In the genomic region with DNA sequence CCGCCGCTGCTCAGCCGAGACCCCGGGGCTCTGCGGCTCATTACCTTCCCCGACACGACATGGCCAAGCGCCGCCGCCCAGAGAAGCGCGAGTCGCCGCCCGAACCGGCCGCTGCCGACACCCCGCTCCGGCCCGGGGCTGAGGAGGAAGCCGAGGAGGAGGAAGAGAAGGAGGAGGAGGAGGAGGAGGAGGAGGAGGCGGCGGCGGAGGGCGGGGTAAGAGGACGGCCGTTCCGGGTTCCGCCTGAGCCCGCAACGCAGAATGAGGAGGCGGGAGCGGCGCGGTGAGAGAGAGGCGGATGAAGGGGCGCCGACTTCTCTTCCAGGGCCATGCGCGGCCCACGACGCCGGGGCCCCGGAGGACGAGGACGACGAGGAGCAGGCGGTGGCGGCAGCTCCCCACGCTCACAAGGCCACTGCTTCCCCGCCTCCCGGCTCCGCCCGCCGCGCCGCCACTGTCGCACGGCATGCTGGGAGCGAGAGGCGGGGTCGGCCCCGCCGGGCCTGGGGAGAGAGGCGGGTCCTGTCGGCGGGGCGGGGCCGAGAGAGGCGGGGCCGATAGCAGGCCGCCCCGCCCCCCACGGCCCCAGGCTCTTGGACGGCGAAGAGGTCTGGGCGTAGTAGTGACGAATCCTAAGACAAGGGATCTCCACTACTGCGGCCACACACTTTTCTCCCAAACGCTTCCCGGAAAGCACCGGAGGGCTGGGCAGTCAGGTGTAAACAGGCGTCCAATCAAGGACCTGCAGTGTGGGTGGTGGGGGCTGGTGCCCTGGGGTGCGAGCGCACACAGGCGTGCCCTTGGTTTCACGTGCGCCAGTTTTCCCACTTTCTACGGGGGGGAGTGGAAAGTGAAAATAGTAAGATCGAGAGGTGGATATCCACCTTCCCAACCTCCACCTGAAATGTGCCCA, we compare ENCODE assay signal across 8 cellular contexts.
DNase-seq lines count a peak whose midpoint lies in the region; ATAC-seq and TF ChIP-seq lines count a peak whose summit lies in the region.
"Not testable (repeated sequence)": the region's sequence is repeated elsewhere in the genome, so short reads cannot be mapped to it uniquely, and the experiment has no call there.

No MANE protein-coding gene starts in this region.

- peak overlapping the region; percentile 93 to 98 (median 94) for H3K27ac ChIP-seq in upper lobe of left lung

- H3K36me3 ChIP-seq in upper lobe of left lung = not testable (repeated sequence)

- H3K9me3 ChIP-seq in T-helper 17 cell (ENCODE audit: control insufficient read depth, low read length, poor library complexity, severe bottlenecking); upper lobe of left lung: not testable (repeated sequence)

- H3K4me3 ChIP-seq in GM12875 (ENCODE audit: low read depth, low read length) (peak overlapping the region; percentile 69), upper lobe of left lung (peak overlapping the region; percentile 60 to 77 (median 72))

- TF ChIP-seq CTCF in GM12875 (IDR thresholded peaks at IDR 0.05; ENCODE audit: borderline replicate concordance, insufficient read depth, low read depth, low read length); progenitor cell of endocrine pancreas (IDR thresholded peaks at IDR 0.05; ENCODE audit: unreplicated experiment); upper lobe of left lung (IDR thresholded peaks at IDR 0.05): not testable (repeated sequence)

- TF ChIP-seq POLR2A in upper lobe of left lung (IDR thresholded peaks at IDR 0.05) = peak in 3 of 4 donors; percentile 23 to 87 (median 29)

- TF ChIP-seq EP300 in upper lobe of left lung (IDR thresholded peaks at IDR 0.05) = not testable (repeated sequence)

- ATAC-seq in HG02798 (IDR thresholded peaks at IDR 0.05; ENCODE audit: poor library complexity, unreplicated experiment) (peak; percentile 86), T-helper 17 cell (peak; percentile 82), left ventricle myocardium superior (peak; percentile 96), upper lobe of left lung (ENCODE audit: low FRiP score in 2 of 2) (peak; percentile 99)

- not testable (repeated sequence) for H3K4me1 Mint-ChIP-seq in T-helper 17 cell
- peaks cover 16% of the 10 kb centered on the region for H3K4me1 Mint-ChIP-seq in progenitor cell of endocrine pancreas (ENCODE audit: low read depth)

- H3K9me3 Mint-ChIP-seq in progenitor cell of endocrine pancreas (ENCODE audit: low read depth) = not testable (repeated sequence)

- H3K27ac Mint-ChIP-seq in T-helper 17 cell = not testable (repeated sequence)
- H3K27ac Mint-ChIP-seq in progenitor cell of endocrine pancreas = peak overlapping the region; percentile 99

- WGBS in upper lobe of left lung, 2 donors = 0% methylated on average over 7 to 55 of the region's 91 CpGs

- not testable (repeated sequence) for H3K27me3 Mint-ChIP-seq in T-helper 17 cell, progenitor cell of endocrine pancreas

- H3K36me3 Mint-ChIP-seq in T-helper 17 cell (ENCODE audit: low read depth); progenitor cell of endocrine pancreas (ENCODE audit: insufficient read depth): not testable (repeated sequence)

- not testable (repeated sequence) for H3K27me3 ChIP-seq in upper lobe of left lung

- intact Hi-C loops in left ventricle myocardium superior (cut with micrococcal nuclease) = not testable (repeated sequence)

- DNase-seq in NCI-H146 (lab: John Stamatoyannopoulos, UW) (peak; percentile 91), T-helper 17 cell (peak; percentile 86 to 87 (median 86)), amniotic stem cell (lab: John Stamatoyannopoulos, UW) (peak; percentile 62), left ventricle myocardium superior (peak; percentile 96), progenitor cell of endocrine pancreas (ENCODE audit: low spot score, unreplicated experiment) (peak; percentile 86), upper lobe of left lung (peak; percentile 94 to 99)

- H3K4me1 ChIP-seq in upper lobe of left lung = peaks cover 0 to 11% (median 2%) of the 10 kb centered on the region in 4 donors

- H3K4me3 Mint-ChIP-seq in T-helper 17 cell = peak overlapping the region; percentile 84
- H3K4me3 Mint-ChIP-seq in progenitor cell of endocrine pancreas (ENCODE audit: low read depth) = peak overlapping the region; percentile 79

Comparison
In these comparisons a context has a peak if more than half of its experiments do, and no peak if none do; other contexts are left out.
1. Peak in every context shown above with its lines: DNase-seq, ATAC-seq, H3K4me3 ChIP-seq and H3K27ac ChIP-seq.